In the genomic region with DNA sequence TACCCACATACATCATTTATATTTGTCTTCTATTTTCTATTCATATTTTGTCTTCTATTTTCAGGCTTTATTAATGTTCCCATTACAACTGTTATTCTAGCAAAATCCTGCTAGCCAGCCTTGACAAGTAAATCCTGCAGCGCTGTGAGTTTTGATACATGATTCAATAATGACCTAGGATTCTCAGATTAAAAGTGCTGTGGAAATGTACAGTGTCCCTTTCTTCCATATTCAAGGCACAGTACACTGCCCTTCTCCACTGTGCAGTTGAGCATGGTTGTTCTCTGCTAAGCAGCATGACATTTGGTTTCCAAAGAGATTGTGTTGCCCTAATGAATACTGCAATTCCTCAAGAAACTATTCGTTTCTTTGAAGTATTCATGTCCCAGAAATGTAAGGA, we compare ENCODE assay signal across 17 cellular contexts. TPM values are rescaled to one million over a fixed set of nuclear protein-coding genes. Genes with fewer than 3 reads are reported as not detected.
"Had no signal": no experiment of that assay in that cellular context is flagged by ENCODE, and none has a peak within 500 bp of the region (broad histone marks: within the 10 kb centered on the region; RNA-seq: fewer than 3 reads in every experiment).

No MANE protein-coding gene starts in this region.

- DNase-seq: activated CD4-positive, alpha-beta T cell treated with anti-CD3 and anti-CD28 coated beads, Interleukin-2, amount 50 U/mL, for 1 hour; activated CD4-positive, CD25-positive, alpha-beta regulatory T cell; activated naive CD4-positive, alpha-beta T cell treated with anti-CD3 and anti-CD28 coated beads, Interleukin-2, amount 10 ng/mL, durations not matched to agents 7 days and 5 days; activated T-cell treated with anti-CD3 and anti-CD28 coated beads for 4 hours; body of pancreas; endodermal cell; left colon; mammary epithelial cell; natural killer cell; stimulated activated CD4-positive, alpha-beta T cell treated with anti-CD3 and anti-CD28 coated beads, Interleukin-2, amount 100 ng/mL, for 24 hours; stimulated activated naive CD4-positive, alpha-beta T cell; T-helper 2 cell; upper lobe of left lung had no signal

- ATAC-seq: body of pancreas, left colon, natural killer cell, sciatic nerve had no signal

- H3K4me3 ChIP-seq: body of pancreas, upper lobe of left lung had no signal

- H3K27me3 ChIP-seq: body of pancreas had no signal

- H3K9me3 ChIP-seq: body of pancreas, upper lobe of left lung had no signal

- H3K36me3 ChIP-seq: upper lobe of left lung had no signal

- H3K27ac ChIP-seq: upper lobe of left lung had no signal

- FAIRE-seq: TTC549 had no signal

RNA-seq across cellular contexts. Expression of gene HEY2, which starts 5.8 kb away (rescaled TPM):
- total RNA-seq: activated CD8-positive, alpha-beta memory T cell treated with anti-CD3 and anti-CD28 coated beads for 36 hours; activated T-helper 2 cell treated with anti-CD3 and anti-CD28 coated beads, Interferon-gamma antibody, Interleukin-2, Interleukin-4, amounts not matched to agents 10 μg/mL and 5 μg/mL and 100 μg/mL, durations not matched to agents 14 hours and 24 hours and 36 hours had no signal
- polyA plus RNA-seq: mammary epithelial cell had no signal
